22 cellular contexts compared by ENCODE assay signal in the genomic region with DNA sequence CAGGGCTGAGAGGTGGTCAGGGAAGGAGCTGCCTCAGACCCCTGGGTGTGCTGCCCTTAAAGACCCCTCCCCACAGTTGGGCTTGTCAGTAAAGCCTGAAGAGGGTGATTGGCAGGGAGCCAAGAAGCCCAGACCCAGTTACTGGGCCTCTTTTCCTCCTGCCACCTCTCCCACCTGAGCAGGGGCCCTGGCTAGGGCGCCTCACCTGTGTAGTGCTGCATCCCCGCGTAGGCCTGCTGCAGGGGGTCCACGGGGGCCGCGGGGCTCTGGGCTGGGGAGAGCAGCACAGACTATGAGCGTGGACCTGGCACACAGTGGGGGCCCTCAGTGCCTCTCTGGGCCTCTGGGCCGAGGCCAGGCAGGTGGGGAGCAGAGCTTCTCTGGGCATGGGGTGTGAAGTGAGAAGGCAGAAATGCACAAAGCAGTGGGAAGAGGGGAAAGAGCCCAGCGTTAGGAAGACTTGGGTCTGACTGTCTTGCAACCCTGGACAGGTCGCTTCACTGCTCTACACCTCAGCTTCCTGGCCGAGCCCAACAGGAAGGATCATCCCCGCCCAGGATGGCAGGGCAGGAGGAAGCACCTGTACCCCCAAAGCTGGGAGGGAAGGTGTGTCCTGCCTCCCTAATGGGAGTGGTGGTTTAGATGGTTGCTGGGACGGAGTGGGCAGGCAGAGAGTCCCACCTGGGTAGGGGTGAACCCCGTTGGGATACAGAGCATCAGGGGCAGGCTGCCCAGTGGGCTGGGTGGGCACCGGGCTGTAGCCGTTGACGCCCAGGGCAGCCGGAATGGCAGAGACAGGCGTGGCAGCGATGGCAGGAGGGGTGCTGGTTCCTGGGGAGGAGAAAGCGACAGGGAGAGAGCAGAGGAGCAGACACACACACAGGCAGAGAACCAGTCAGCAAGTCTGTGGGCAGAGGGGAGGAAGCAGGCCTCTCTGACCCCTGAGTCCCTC. TPM values are rescaled to one million over a fixed set of nuclear protein-coding genes. Genes with fewer than 3 reads are reported as not detected.
"Had no signal": no experiment of that assay in that cellular context is flagged by ENCODE, and none has a peak within 500 bp of the region (broad histone marks: within the 10 kb centered on the region; RNA-seq: fewer than 3 reads in every experiment).

No MANE protein-coding gene starts in this region.

- H3K27ac ChIP-seq: body of pancreas, coronary artery, left lung, right atrium auricular region had no signal

- H3K9me3 Mint-ChIP-seq: activated CD4-positive, alpha-beta T cell treated with anti-CD3 and anti-CD28 coated beads, Interleukin-2, amount 10 ng/mL, durations not matched to agents 24 days and 14 days; activated CD8-positive, alpha-beta T cell treated with anti-CD3 and anti-CD28 coated beads for 36 hours; activated naive CD4-positive, alpha-beta T cell treated with anti-CD3 and anti-CD28 coated beads for 36 hours; activated T-cell treated with anti-CD3 and anti-CD28 coated beads, Interleukin-2, amount 50 U/mL, for 24 hours; activated T-helper 2 cell treated with anti-CD3 and anti-CD28 coated beads, Interferon-gamma antibody, Interleukin-2, Interleukin-4, amounts not matched to agents 10 μg/mL and 5 μg/mL and 100 μg/mL, durations not matched to agents 14 hours and 24 hours and 36 hours; central memory CD8-positive, alpha-beta T cell; nephron; T-cell had no signal

- DNase-seq: activated CD4-positive, alpha-beta T cell treated with anti-CD3 and anti-CD28 coated beads, Interleukin-2, amount 10 ng/mL, durations not matched to agents 24 days and 14 days; activated CD8-positive, alpha-beta T cell treated with anti-CD3 and anti-CD28 coated beads for 36 hours; activated naive CD4-positive, alpha-beta T cell treated with anti-CD3 and anti-CD28 coated beads for 36 hours; activated T-cell treated with anti-CD3 and anti-CD28 coated beads, Interleukin-2, amount 50 U/mL, for 24 hours; body of pancreas; foreskin melanocyte; head of caudate nucleus; kidney; left lung; mammary epithelial cell; midbrain; stimulated activated CD4-positive, alpha-beta T cell treated with anti-CD3 and anti-CD28 coated beads, Interleukin-2, amount 100 ng/mL, for 24 hours; T-cell; T-helper 9 cell had no signal

- H3K27me3 Mint-ChIP-seq: activated CD8-positive, alpha-beta T cell treated with anti-CD3 and anti-CD28 coated beads for 36 hours; progenitor cell of endocrine pancreas had no signal

- H3K4me3 Mint-ChIP-seq: activated CD4-positive, alpha-beta T cell treated with anti-CD3 and anti-CD28 coated beads, Interleukin-2, amount 10 ng/mL, durations not matched to agents 24 days and 14 days; activated CD8-positive, alpha-beta T cell treated with anti-CD3 and anti-CD28 coated beads for 36 hours; activated naive CD4-positive, alpha-beta T cell treated with anti-CD3 and anti-CD28 coated beads for 36 hours; activated T-cell treated with anti-CD3 and anti-CD28 coated beads, Interleukin-2, amount 50 U/mL, for 24 hours; central memory CD8-positive, alpha-beta T cell; nephron; T-cell had no signal

- H3K4me1 ChIP-seq: body of pancreas, left lung, right atrium auricular region had no signal

- H3K36me3 Mint-ChIP-seq: T-cell had no signal

- ATAC-seq: activated CD8-positive, alpha-beta T cell treated with anti-CD3 and anti-CD28 coated beads for 36 hours; body of pancreas; SK-N-SH treated with all-trans-retinoic acid at 6 μM for 48 hours; T-cell had no signal

- H3K27ac Mint-ChIP-seq: activated CD4-positive, alpha-beta T cell treated with anti-CD3 and anti-CD28 coated beads, Interleukin-2, amount 10 ng/mL, durations not matched to agents 24 days and 14 days; activated CD8-positive, alpha-beta T cell treated with anti-CD3 and anti-CD28 coated beads for 36 hours; activated naive CD4-positive, alpha-beta T cell treated with anti-CD3 and anti-CD28 coated beads for 36 hours; activated T-cell treated with anti-CD3 and anti-CD28 coated beads, Interleukin-2, amount 50 U/mL, for 24 hours; activated T-helper 2 cell treated with anti-CD3 and anti-CD28 coated beads, Interferon-gamma antibody, Interleukin-2, Interleukin-4, amounts not matched to agents 10 μg/mL and 5 μg/mL and 100 μg/mL, durations not matched to agents 14 hours and 24 hours and 36 hours; nephron; progenitor cell of endocrine pancreas; T-cell had no signal

- H3K27me3 ChIP-seq: body of pancreas, left lung, right atrium auricular region had no signal

- H3K4me1 Mint-ChIP-seq: central memory CD8-positive, alpha-beta T cell; nephron had no signal

- H3K9me3 ChIP-seq: body of pancreas, left lung, right atrium auricular region had no signal

- H3K4me3 ChIP-seq: body of pancreas, coronary artery, left lung, right atrium auricular region had no signal

RNA-seq across cellular contexts. Expression of a gene that starts 9.9 kb away (rescaled TPM):
- total RNA-seq: activated CD4-positive, alpha-beta T cell treated with anti-CD3 and anti-CD28 coated beads, Interleukin-2, amount 10 ng/mL, durations not matched to agents 24 days and 14 days; activated CD8-positive, alpha-beta T cell treated with anti-CD3 and anti-CD28 coated beads for 36 hours; activated naive CD4-positive, alpha-beta T cell treated with anti-CD3 and anti-CD28 coated beads for 36 hours; activated T-helper 2 cell treated with anti-CD3 and anti-CD28 coated beads, Interferon-gamma antibody, Interleukin-2, Interleukin-4, amounts not matched to agents 10 μg/mL and 5 μg/mL and 100 μg/mL, durations not matched to agents 14 hours and 24 hours and 36 hours; kidney; left lung; mammary epithelial cell; omental fat pad; right atrium auricular region; T-cell had no signal

RNA-seq across cellular contexts. Expression of a gene that starts 14.6 kb away (rescaled TPM):
- total RNA-seq: activated CD4-positive, alpha-beta T cell treated with anti-CD3 and anti-CD28 coated beads, Interleukin-2, amount 10 ng/mL, durations not matched to agents 24 days and 14 days; activated CD8-positive, alpha-beta T cell treated with anti-CD3 and anti-CD28 coated beads for 36 hours; activated naive CD4-positive, alpha-beta T cell treated with anti-CD3 and anti-CD28 coated beads for 36 hours; activated T-helper 2 cell treated with anti-CD3 and anti-CD28 coated beads, Interferon-gamma antibody, Interleukin-2, Interleukin-4, amounts not matched to agents 10 μg/mL and 5 μg/mL and 100 μg/mL, durations not matched to agents 14 hours and 24 hours and 36 hours; body of pancreas; kidney; mammary epithelial cell; omental fat pad; right atrium auricular region; T-cell had no signal
